ENCODE assay signal across 1 cellular context in the genomic region with DNA sequence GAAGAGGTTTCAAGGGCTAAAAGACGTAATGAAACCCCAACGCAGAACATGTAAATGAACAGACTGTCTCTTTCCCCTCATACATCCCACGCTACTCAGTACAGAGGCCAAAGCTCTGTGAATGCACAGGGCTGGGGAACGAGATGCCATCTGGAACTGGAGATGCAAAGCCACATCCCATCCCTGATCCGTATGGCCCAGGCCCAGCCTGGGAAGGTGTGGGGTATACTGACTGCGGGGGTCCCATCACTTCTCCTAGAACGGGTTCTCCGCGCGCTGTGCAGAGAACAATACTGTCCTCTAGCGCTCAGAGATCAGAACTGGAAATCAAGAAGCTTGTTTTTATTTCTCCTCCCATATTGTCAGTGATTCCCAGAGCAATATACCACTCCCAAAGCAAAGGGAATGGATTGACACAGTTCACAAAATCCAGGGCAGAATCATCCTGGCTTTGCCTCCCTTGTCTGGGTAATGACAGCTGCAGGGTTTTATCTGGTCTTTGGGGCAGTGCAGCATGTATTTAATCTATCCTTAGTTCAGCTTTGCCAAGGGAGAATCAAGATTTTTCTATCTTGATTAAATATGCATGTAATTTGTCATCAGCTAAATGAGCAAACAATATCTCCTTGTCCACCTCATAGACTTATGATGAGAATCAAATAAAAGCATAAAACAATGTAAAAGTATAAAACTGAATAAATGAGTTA.
TF ChIP-seq lines count a peak whose summit lies in the region.

No MANE protein-coding gene starts in this region.

TF ChIP-seq in GM23338, 12 proteins besides CTCF, POLR2A, EP300 and RAD21:
- TF ChIP-seq ZNF462 (CRISPR knock-in tag; IDR thresholded peaks at IDR 0.05) (peak; percentile 45; the same call in 1 of the 2 replicates), ZNF114 (CRISPR knock-in tag; IDR thresholded peaks at IDR 0.05) (no peak)
TF ChIP-seq in GM23338: peak in this region for 1.
